In genomic region chr3:188153498-188153948, GRCh38 we compare ENCODE assay signal across 1 cellular context.
TF ChIP-seq lines count a peak whose summit lies in the region.

No MANE protein-coding gene starts in this region.

TF ChIP-seq in HepG2, 621 proteins besides CTCF, POLR2A, EP300 and RAD21 (continued from another document and continues in another):
- TF ChIP-seq PAXIP1 (CRISPR knock-in tag; conservative IDR thresholded peaks at IDR 0.05) (0 out of 2 replicates have a peak, but pooled peaks have one; percentile 29), SP2 (CRISPR knock-in tag; IDR thresholded peaks at IDR 0.05) (no peak), ZNF329 (CRISPR knock-in tag; IDR thresholded peaks at IDR 0.05; ENCODE audit: low read depth) (0 out of 2 replicates have a peak, but pooled peaks have one; percentile 27), ZNF274 (CRISPR knock-in tag; IDR thresholded peaks at IDR 0.05) (peak; percentile 32; the same call in 1 of the 2 replicates), ZBTB20 (CRISPR knock-in tag; IDR thresholded peaks at IDR 0.05; ENCODE audit: borderline replicate concordance, low read depth) (peak; percentile 54; the same call in 1 of the 2 replicates), ZBTB2 (CRISPR knock-in tag; IDR thresholded peaks at IDR 0.05; ENCODE audit: low read depth) (no peak), ZBTB21 (CRISPR knock-in tag; IDR thresholded peaks at IDR 0.05) (peak; percentile 38; the same call in 1 of the 2 replicates), ZMYM4 (CRISPR knock-in tag; IDR thresholded peaks at IDR 0.05) (no peak), DR1 (CRISPR knock-in tag; IDR thresholded peaks at IDR 0.05) (0 out of 2 replicates have a peak, but pooled peaks have one; percentile 51), KMT2B (CRISPR knock-in tag; IDR thresholded peaks at IDR 0.05) (peak; percentile 59; the same call in 1 of the 2 replicates), YEATS2 (CRISPR knock-in tag; IDR thresholded peaks at IDR 0.05; ENCODE audit: borderline replicate concordance) (no peak), ZNF776 (CRISPR knock-in tag; IDR thresholded peaks at IDR 0.05) (peak; percentile 53; the same call in 1 of the 2 replicates), TFE3 (CRISPR knock-in tag; IDR thresholded peaks at IDR 0.05) (no peak), MNT (IDR thresholded peaks at IDR 0.05) (peak; percentile 5; the same call in 1 of the 2 replicates), HNRNPL (IDR thresholded peaks at IDR 0.05; ENCODE audit: low read depth, low read length) (peak; percentile 75; the same call in 1 of the 2 replicates), JUN (CRISPR knock-in tag; IDR thresholded peaks at IDR 0.05) (no peak), ATF3 (CRISPR knock-in tag; IDR thresholded peaks at IDR 0.05) (peak; percentile 58; the same call in 1 of the 2 replicates), MAZ (IDR thresholded peaks at IDR 0.05; ENCODE audit: borderline replicate concordance, low read depth, low read length) (peak; percentile 36; the same call in 1 of the 2 replicates), MAZ (CRISPR knock-in tag; IDR thresholded peaks at IDR 0.05; ENCODE audit: low read depth) (no peak), ZSCAN9 (CRISPR knock-in tag; IDR thresholded peaks at IDR 0.05; ENCODE audit: borderline replicate concordance) (no peak), ZMYM3 (CRISPR knock-in tag; IDR thresholded peaks at IDR 0.05) (peak; percentile 50; the same call in 1 of the 2 replicates), HNRNPK (IDR thresholded peaks at IDR 0.05; ENCODE audit: low read depth, low read length, poor library complexity, severe bottlenecking) (no peak), ZSCAN30 (CRISPR knock-in tag; IDR thresholded peaks at IDR 0.05) (peak; percentile 73; the same call in 1 of the 2 replicates), POLR2G (IDR thresholded peaks at IDR 0.05; ENCODE audit: low read depth, low read length) (0 out of 2 replicates have a peak, but pooled peaks have one; percentile 26), ZNF251 (CRISPR knock-in tag; IDR thresholded peaks at IDR 0.05) (no peak), ZNF350 (CRISPR knock-in tag; IDR thresholded peaks at IDR 0.05; ENCODE audit: borderline replicate concordance, low read depth) (0 out of 2 replicates have a peak, but pooled peaks have one; percentile 53), ZNF317 (CRISPR knock-in tag; IDR thresholded peaks at IDR 0.05) (peak; percentile 50; the same call in 1 of the 2 replicates), DDIT3 (CRISPR knock-in tag; IDR thresholded peaks at IDR 0.05) (no peak), ZNF292 (CRISPR knock-in tag; IDR thresholded peaks at IDR 0.05; ENCODE audit: borderline replicate concordance, low read depth) (peak; percentile 75), CREBL2 (CRISPR knock-in tag; IDR thresholded peaks at IDR 0.05; ENCODE audit: borderline replicate concordance) (peak; percentile 59; the same call in 1 of the 2 replicates), MED13 (CRISPR knock-in tag; IDR thresholded peaks at IDR 0.05) (peak; percentile 75; the same call in 1 of the 2 replicates), ZNF556 (CRISPR knock-in tag; IDR thresholded peaks at IDR 0.05; ENCODE audit: borderline replicate concordance) (0 out of 2 replicates have a peak, but pooled peaks have one; percentile 53), POLR2AphosphoS5 (IDR thresholded peaks at IDR 0.05; ENCODE audit: low read depth, low read length) (peak; percentile 33; the same call in 1 of the 2 replicates), ADNP (CRISPR knock-in tag; IDR thresholded peaks at IDR 0.05) (no peak), ELF3 (CRISPR knock-in tag; IDR thresholded peaks at IDR 0.05) (peak; percentile 43), ZNF713 (CRISPR knock-in tag; IDR thresholded peaks at IDR 0.05) (0 out of 2 replicates have a peak, but pooled peaks have one; percentile 76), HDAC1 (CRISPR knock-in tag; IDR thresholded peaks at IDR 0.05) (peak; percentile 20; the same call in 1 of the 2 replicates), ZNF430 (CRISPR knock-in tag; IDR thresholded peaks at IDR 0.05) (no peak; the same call in 1 of the 2 replicates), ZNF160 (CRISPR knock-in tag; IDR thresholded peaks at IDR 0.05) (peak; percentile 60; the same call in 1 of the 2 replicates), TBL1XR1 (IDR thresholded peaks at IDR 0.05; ENCODE audit: borderline replicate concordance, low read length, partially characterized antibody) (peak; percentile 9), ELF1 (CRISPR knock-in tag; IDR thresholded peaks at IDR 0.05) (0 out of 2 replicates have a peak, but pooled peaks have one; percentile 43), FOSL2 (CRISPR knock-in tag; IDR thresholded peaks at IDR 0.05) (peak; percentile 46), NR3C1 (CRISPR knock-in tag; IDR thresholded peaks at IDR 0.05) (no peak), HOXA5 (CRISPR knock-in tag; IDR thresholded peaks at IDR 0.05) (peak; percentile 42; the same call in 1 of the 2 replicates), HBP1 (CRISPR knock-in tag; IDR thresholded peaks at IDR 0.05; ENCODE audit: low read depth) (0 out of 2 replicates have a peak, but pooled peaks have one; percentile 21), NCOR1 (IDR thresholded peaks at IDR 0.05; ENCODE audit: borderline replicate concordance, low read length) (no peak), TRIM22 (IDR thresholded peaks at IDR 0.05) (no peak), ZBED4 (CRISPR knock-in tag; IDR thresholded peaks at IDR 0.05; ENCODE audit: borderline replicate concordance) (no peak), ZNF691 (CRISPR knock-in tag; IDR thresholded peaks at IDR 0.05; ENCODE audit: borderline replicate concordance, low read depth) (peak; percentile 54; the same call in 1 of the 2 replicates)
